Comparison of ENCODE assay signal across 16 cellular contexts in genomic region chr17:13925579-13925978, GRCh38.
DNase-seq lines count a peak whose midpoint lies in the region; ATAC-seq, FAIRE-seq and TF ChIP-seq lines count a peak whose summit lies in the region.
"Had no signal": no experiment of that assay in that cellular context is flagged by ENCODE, and none has a peak within 500 bp of the region (broad histone marks: within the 10 kb centered on the region; RNA-seq: fewer than 3 reads in every experiment).

No MANE protein-coding gene starts in this region.

- 47% methylated on average over 5 of the region's 5 CpGs for whole genome bisulfite sequencing in SK-N-SH (ENCODE audit: low lambda C conversion rate)
- WGBS in H1 (ENCODE audit: extremely low coverage in 1 of 2, insufficient coverage in 1 of 2, insufficient read length in 1 of 2, insufficient replicate concordance in 2 of 2, low coverage in 1 of 2, low lambda C conversion rate in 2 of 2, missing lambda C conversion rate in 1 of 2), 2 experiments: 94% methylated on average over 5 of the region's 5 CpGs; no CpG with 5 or more reads in 1 of the 2 experiments
- 91 to 96% methylated on average over 5 of the region's 5 CpGs for WGBS in GM23248 (ENCODE audit: low coverage in 1 of 2, low lambda C conversion rate in 2 of 2, missing lambda C conversion rate in 2 of 2), 2 experiments

- no peaks in the 10 kb centered on the region for H3K9me2 ChIP-seq in SK-N-SH
- H3K9me2 ChIP-seq in GM23248 (ENCODE audit: insufficient read depth): no peaks in the 10 kb centered on the region

- DNase-seq in SK-N-SH (no peak), M059J (ENCODE audit: low read depth) (peak; percentile 4), H1 (ENCODE audit: low read depth in 1 of 2, low spot score in 2 of 2) (no peak), upper lobe of right lung (no peak), NCI-H1092 treated with DMSO at 0.1 percent for 48 hours (lab: John Stamatoyannopoulos, UW) (no peak), GM23248 (no peak)
- DNase-seq: central memory CD4-positive, alpha-beta T cell; effector CD8-positive, alpha-beta T cell; NCI-H146; retina; SIG-M5; T-helper 2 cell; upper lobe of left lung had no signal

- no peak for TF ChIP-seq POLR2A in H1 (IDR thresholded peaks at IDR 0.05; ENCODE audit: control extremely low read depth in 1 of 2, low read depth in 2 of 2, low read length in 2 of 2)

- no peak overlapping the region for H4K8ac ChIP-seq in H1 (ENCODE audit: extremely low read depth, insufficient read depth, low read length)

- H2BK20ac ChIP-seq in H1 (ENCODE audit: low read length): no peak overlapping the region

- H2AFZ ChIP-seq in SK-N-SH (ENCODE audit: low read depth) (no peak overlapping the region), H1 (ENCODE audit: low read length) (no peak overlapping the region), GM23248 (no peak overlapping the region)

- H3K9me3 ChIP-seq in SK-N-SH (no peaks in the 10 kb centered on the region), H1 (ENCODE audit: insufficient read depth in 2 of 2, low read depth in 1 of 2, low read length in 1 of 2) (no peaks in the 10 kb centered on the region), upper lobe of right lung (no peaks in the 10 kb centered on the region), GM23248 (ENCODE audit: low read depth) (no peaks in the 10 kb centered on the region)
- H3K9me3 ChIP-seq: upper lobe of left lung had no signal

- CTCF ChIA-PET in SK-N-SH (lab: Yijun Ruan, JAX): no interaction called here
- CTCF ChIA-PET in H1 (lab: Charles Lee; ENCODE audit: partially characterized antibody): no interaction called here

- H3K9ac ChIP-seq in SK-N-SH (no peak overlapping the region), H1 (replicated peaks in 1 of 4; ENCODE audit: extremely low read depth in 1 of 4, low read depth in 3 of 4, low read length in 3 of 4) (no peak overlapping the region), GM23248 (no peak overlapping the region)

- H3K27me3 ChIP-seq in SK-N-SH (ENCODE audit: insufficient read depth) (no peaks in the 10 kb centered on the region), H1 (replicated peaks in 1 of 4; ENCODE audit: control insufficient read depth in 3 of 4, extremely low read depth in 1 of 4, insufficient read depth in 3 of 4, low read length in 3 of 4) (no peaks in the 10 kb centered on the region), upper lobe of right lung (no peaks in the 10 kb centered on the region), GM23248 (replicated peaks; ENCODE audit: insufficient read depth) (no peaks in the 10 kb centered on the region)
- H3K27me3 ChIP-seq: upper lobe of left lung had no signal

- H3K4me2 ChIP-seq in SK-N-SH: no peak overlapping the region
- H3K4me2 ChIP-seq in H1 (ENCODE audit: insufficient read depth in 1 of 2, low read depth in 2 of 2, low read length in 2 of 2): no peak overlapping the region
- H3K4me2 ChIP-seq in GM23248 (ENCODE audit: unreplicated experiment): no peak overlapping the region

- TF ChIP-seq CTCF in SK-N-SH (IDR thresholded peaks at IDR 0.05): peak; percentile 25; the same call in 1 of the 2 replicates
- peak; percentile 4 to 31 (median 16); a peak in 2 of 4 replicates for TF ChIP-seq CTCF in H1 (IDR thresholded peaks at IDR 0.05; ENCODE audit: control extremely low read depth in 1 of 3, insufficient read depth in 1 of 3, low read depth in 1 of 3, low read length in 3 of 3)
- peak; percentile 14 for TF ChIP-seq CTCF in upper lobe of right lung (IDR thresholded peaks at IDR 0.05)

- H3K36me3 ChIP-seq in SK-N-SH (replicated peaks in 1 of 2; ENCODE audit: control insufficient read depth in 1 of 2, insufficient read depth in 2 of 2, low read length in 1 of 2): no peaks in the 10 kb centered on the region
- no peaks in the 10 kb centered on the region; a peak in 1 of 8 replicates for H3K36me3 ChIP-seq in H1 (ENCODE audit: control insufficient read depth in 2 of 4, insufficient read depth in 4 of 4, low read length in 3 of 4)
- H3K36me3 ChIP-seq in upper lobe of right lung: no peaks in the 10 kb centered on the region
- no peaks in the 10 kb centered on the region for H3K36me3 ChIP-seq in GM23248 (ENCODE audit: low read depth)
- H3K36me3 ChIP-seq: upper lobe of left lung had no signal

- H3K56ac ChIP-seq in H1 (replicated peaks; ENCODE audit: insufficient read length, low read depth, low read length): no peak overlapping the region

- H4K91ac ChIP-seq in H1 (replicated peaks; ENCODE audit: insufficient read length, low read length): no peak overlapping the region

- in situ Hi-C loops in GM23248 (cut with MboI): no loop called here

- H2BK15ac ChIP-seq in H1 (ENCODE audit: low read length): no peak overlapping the region

- no peak overlapping the region for H2BK12ac ChIP-seq in H1 (ENCODE audit: low read depth, low read length)

- H3F3A ChIP-seq in SK-N-SH (replicated peaks; ENCODE audit: insufficient read depth) (no peaks in the 10 kb centered on the region), GM23248 (ENCODE audit: insufficient read depth) (no peaks in the 10 kb centered on the region)

- no peaks in the 10 kb centered on the region for H3K79me1 ChIP-seq in H1 (ENCODE audit: low read depth, low read length)

- no peak overlapping the region for H2BK5ac ChIP-seq in H1 (ENCODE audit: low read depth, low read length)

- H3K4me3 ChIP-seq in SK-N-SH (ENCODE audit: low read depth in 2 of 2, low read length in 1 of 2) (no peak overlapping the region), H1 (ENCODE audit: extremely low read depth in 1 of 4, insufficient read depth in 2 of 4, low read depth in 3 of 4, low read length in 4 of 4) (no peak overlapping the region), upper lobe of right lung (no peak overlapping the region), GM23248 (no peak overlapping the region)
- H3K4me3 ChIP-seq: upper lobe of left lung had no signal

- H3K4me1 ChIP-seq in SK-N-SH (ENCODE audit: control insufficient read depth in 1 of 2, insufficient read depth in 2 of 2, low read depth in 1 of 2, low read length in 1 of 2) (no peaks in the 10 kb centered on the region), H1 (replicated peaks in 1 of 4; ENCODE audit: control insufficient read depth in 3 of 4, insufficient read depth in 4 of 4, low read length in 3 of 4) (peaks cover 0 to 7% (median 4%) of the 10 kb centered on the region in 4 experiments; a peak in 5 of 7 replicates), upper lobe of right lung (no peaks in the 10 kb centered on the region), GM23248 (ENCODE audit: insufficient read depth) (no peaks in the 10 kb centered on the region)
- H3K4me1 ChIP-seq: upper lobe of left lung had no signal

- no peak for TF ChIP-seq RAD21 in SK-N-SH (IDR thresholded peaks at IDR 0.05; ENCODE audit: low read length)
- TF ChIP-seq RAD21 in H1 (IDR thresholded peaks at IDR 0.05 in 1 of 2, conservative IDR thresholded peaks at IDR 0.05 in 1 of 2; ENCODE audit: low read depth in 2 of 2, low read length in 2 of 2): peak; percentile 29 to 48; a peak in 3 of 4 replicates

- no peak overlapping the region for H3K23ac ChIP-seq in H1 (ENCODE audit: insufficient read length)

- no peak overlapping the region for H3K14ac ChIP-seq in H1 (ENCODE audit: insufficient read length)

- H4K20me1 ChIP-seq in SK-N-SH (ENCODE audit: insufficient read depth): no peaks in the 10 kb centered on the region
- H4K20me1 ChIP-seq in H1 (replicated peaks in 1 of 2; ENCODE audit: control insufficient read depth in 1 of 2, insufficient read depth in 2 of 2, low read length in 2 of 2): no peaks in the 10 kb centered on the region
- no peaks in the 10 kb centered on the region for H4K20me1 ChIP-seq in GM23248 (ENCODE audit: insufficient read depth)

- ATAC-seq in SK-N-SH treated with all-trans-retinoic acid at 6 μM for 48 hours: no peak
- ATAC-seq in upper lobe of right lung: no peak
- ATAC-seq in HG02840 (IDR thresholded peaks at IDR 0.05; ENCODE audit: low FRiP score, unreplicated experiment): no peak
- ATAC-seq: activated T-helper 17 cell treated with anti-CD3 and anti-CD28 coated beads, Interleukin-2, amount 50 U/mL, for 72 hours had no signal

- no peaks in the 10 kb centered on the region for H3K79me2 ChIP-seq in SK-N-SH (ENCODE audit: insufficient read depth)
- no peaks in the 10 kb centered on the region for H3K79me2 ChIP-seq in H1 (ENCODE audit: control insufficient read depth in 1 of 2, insufficient read depth in 2 of 2, low read length in 2 of 2)
- no peaks in the 10 kb centered on the region for H3K79me2 ChIP-seq in GM23248 (ENCODE audit: insufficient read depth)

- H4K5ac ChIP-seq in H1 (ENCODE audit: insufficient read length, low read depth, low read length): no peak overlapping the region

- no peak overlapping the region for H3K27ac ChIP-seq in SK-N-SH (ENCODE audit: low read depth in 2 of 2, low read length in 1 of 2)
- no peak overlapping the region for H3K27ac ChIP-seq in H1 (ENCODE audit: low read depth, low read length)
- no peak overlapping the region for H3K27ac ChIP-seq in upper lobe of right lung
- H3K27ac ChIP-seq in GM23248: no peak overlapping the region
- H3K27ac ChIP-seq: upper lobe of left lung had no signal

- POLR2A ChIA-PET in SK-N-SH (lab: Yijun Ruan, JAX): no interaction called here
- POLR2A ChIA-PET in H1 (lab: Charles Lee; ENCODE audit: partially characterized antibody): no interaction called here

- no peak overlapping the region for H2BK120ac ChIP-seq in H1 (replicated peaks; ENCODE audit: low read depth, low read length)

- no peaks in the 10 kb centered on the region for H3K23me2 ChIP-seq in H1 (ENCODE audit: low read depth, low read length)

- no peak overlapping the region for H3K18ac ChIP-seq in H1 (ENCODE audit: extremely low read depth, low read length)

- H3K4ac ChIP-seq in H1 (replicated peaks; ENCODE audit: insufficient read length, low read depth, low read length): no peak overlapping the region

- no peak for FAIRE-seq in H1 (lab: Jason Lieb, UNC)

- H2AK5ac ChIP-seq in H1 (ENCODE audit: low read depth, low read length): no peak overlapping the region

- TF ChIP-seq EP300 in SK-N-SH (IDR thresholded peaks at IDR 0.05; ENCODE audit: borderline replicate concordance in 1 of 2, low read depth in 1 of 2, low read length in 1 of 2): no peak
- no peak for TF ChIP-seq EP300 in H1 (IDR thresholded peaks at IDR 0.05; ENCODE audit: borderline replicate concordance in 1 of 2, low read depth in 2 of 2, low read length in 2 of 2)

- intact Hi-C loops in upper lobe of right lung (cut with DNase I): no loop called here

TF ChIP-seq in SK-N-SH treated with all-trans-retinoic acid at 6 μM for 48 hours, 23 proteins besides CTCF, POLR2A, EP300 and RAD21 (continues in another document):
- no peak for TF ChIP-seq PPARA (CRISPR knock-in tag; IDR thresholded peaks at IDR 0.05; ENCODE audit: borderline replicate concordance)
- TF ChIP-seq ZNF565 (CRISPR knock-in tag; conservative IDR thresholded peaks at IDR 0.05; ENCODE audit: low read depth): no peak
- no peak for TF ChIP-seq ARNTL (CRISPR knock-in tag; IDR thresholded peaks at IDR 0.05; ENCODE audit: borderline replicate concordance, low read depth)
- no peak for TF ChIP-seq TCF4 (CRISPR knock-in tag; IDR thresholded peaks at IDR 0.05; ENCODE audit: borderline replicate concordance)

TF ChIP-seq in H1, 55 proteins besides CTCF, POLR2A, EP300 and RAD21 (continues in another document):
- TF ChIP-seq HDAC2 (IDR thresholded peaks at IDR 0.05; ENCODE audit: borderline replicate concordance in 1 of 2, low read depth in 2 of 2, low read length in 2 of 2): no peak

Comparison
In these comparisons a context has a peak if more than half of its experiments do, and no peak if none do; other contexts are left out.
1. Of the 17 proteins assayed by ChIP-seq in both H1 and SK-N-SH: peak only in H1: RAD21; only in SK-N-SH: none; in both: CTCF; in neither: 15.